9 cellular contexts compared by ENCODE assay signal in the genomic region with DNA sequence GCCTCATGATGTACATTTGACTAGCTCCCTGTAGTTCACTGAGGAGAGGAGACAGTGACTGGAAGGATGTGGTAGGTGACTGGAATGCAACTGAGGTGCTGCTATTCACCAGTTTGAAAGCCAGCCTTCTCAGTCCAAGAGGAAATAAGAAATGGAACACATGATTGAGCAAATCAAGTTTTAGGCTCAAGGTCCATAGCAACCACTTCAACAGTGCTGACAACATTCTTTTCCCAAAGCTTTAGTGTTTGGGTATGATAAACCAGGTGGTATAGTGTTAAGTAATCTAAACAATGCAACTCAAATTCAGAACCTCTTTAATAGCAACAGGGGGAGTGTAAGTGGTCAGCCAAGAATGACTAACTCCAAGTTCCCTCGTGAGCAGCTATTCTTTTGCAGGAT. TPM values are rescaled to one million over a fixed set of nuclear protein-coding genes. Genes with fewer than 3 reads are reported as not detected.
A peak's percentile ranks its signal among the peaks of the same experiment; 100 is the strongest.
DNase-seq lines count a peak whose midpoint lies in the region; ATAC-seq and TF ChIP-seq lines count a peak whose summit lies in the region.
"Had no signal": no experiment of that assay in that cellular context is flagged by ENCODE, and none has a peak within 500 bp of the region (broad histone marks: within the 10 kb centered on the region; RNA-seq: fewer than 3 reads in every experiment).

No MANE protein-coding gene starts in this region.

- peak overlapping the region; percentile 78 for H2BK5ac ChIP-seq in IMR-90 (ENCODE audit: low read depth, low read length, poor library complexity, severe bottlenecking)

- H4K8ac ChIP-seq in IMR-90 (ENCODE audit: low read depth in 2 of 2, low read length in 2 of 2): no peak overlapping the region; a peak in 1 of 4 replicates

- H2AK9ac ChIP-seq in IMR-90 (replicated peaks; ENCODE audit: low read depth, low read length, poor library complexity): no peak overlapping the region

- H3K27me3 Mint-ChIP-seq in naive thymus-derived CD4-positive, alpha-beta T cell: no peaks in the 10 kb centered on the region

- ATAC-seq in IMR-90 (ENCODE audit: low read depth) (peak; percentile 67), GM18517 (IDR thresholded peaks at IDR 0.05; ENCODE audit: unreplicated experiment) (no peak), GM19397 (IDR thresholded peaks at IDR 0.05; ENCODE audit: unreplicated experiment) (no peak)
- no peak for ATAC-seq in naive thymus-derived CD4-positive, alpha-beta T cell

- no peak overlapping the region for H3K4me3 Mint-ChIP-seq in naive thymus-derived CD4-positive, alpha-beta T cell

- H3K79me1 ChIP-seq in IMR-90 (ENCODE audit: low read depth in 1 of 2, low read length in 2 of 2): peaks cover 49 to 80% of the 10 kb centered on the region in 2 experiments

- peak overlapping the region; percentile 38 for H3K4me2 ChIP-seq in IMR-90 (ENCODE audit: low read depth, low read length)
- H3K4me2 ChIP-seq in mammary epithelial cell (ENCODE audit: insufficient read depth, low read depth, low read length): no peak overlapping the region

- intact Hi-C loops in IMR-90 (cut with micrococcal nuclease) (loop anchor here (1.0 kb wide), 1 partner anchor 8 kb away; no protein-coding TSS in a partner anchor), mammary epithelial cell (cut with micrococcal nuclease) (no loop called here), thyroid gland (cut with DNase I) (no loop called here)
- intact Hi-C loops in naive thymus-derived CD4-positive, alpha-beta T cell (cut with micrococcal nuclease): no loop called here

- H2BK20ac ChIP-seq in IMR-90 (ENCODE audit: low read depth, low read length): no peak overlapping the region

- BruUV-seq in IMR-90 (replicated peaks; lab: Mats Ljungman, UMichigan) (no TSS peak), mammary epithelial cell (replicated peaks; lab: Mats Ljungman, UMichigan) (no TSS peak)

- no peak overlapping the region for H3K27ac Mint-ChIP-seq in naive thymus-derived CD4-positive, alpha-beta T cell
- H3K27ac Mint-ChIP-seq: activated T-helper 2 cell treated with anti-CD3 and anti-CD28 coated beads, Interferon-gamma antibody, Interleukin-2, Interleukin-4, amounts not matched to agents 10 μg/mL and 5 μg/mL and 100 μg/mL, durations not matched to agents 14 hours and 24 hours and 36 hours had no signal

- no peak overlapping the region for H2AFZ ChIP-seq in IMR-90 (replicated peaks; ENCODE audit: low read length, poor library complexity)
- no peak overlapping the region for H2AFZ ChIP-seq in mammary epithelial cell (ENCODE audit: low read depth, low read length)

- H3K4me1 ChIP-seq in IMR-90 (ENCODE audit: control insufficient read depth, insufficient read depth, low read length) (peaks cover 17% of the 10 kb centered on the region), mammary epithelial cell (ENCODE audit: insufficient read depth, low read length) (peaks cover 37% of the 10 kb centered on the region), thyroid gland (peaks cover 36% of the 10 kb centered on the region in 2 donors)
- H3K4me1 ChIP-seq in naive thymus-derived CD4-positive, alpha-beta T cell (ENCODE audit: control insufficient read depth in 2 of 2, insufficient read depth in 2 of 2, low read length in 2 of 2): no peaks in the 10 kb centered on the region

- no peaks in the 10 kb centered on the region for H3K9me3 ChIP-seq in IMR-90 (ENCODE audit: control insufficient read depth, insufficient read depth, low read length)
- H3K9me3 ChIP-seq in mammary epithelial cell (replicated peaks; ENCODE audit: insufficient read depth, low read length): no peaks in the 10 kb centered on the region
- no peaks in the 10 kb centered on the region for H3K9me3 ChIP-seq in thyroid gland
- H3K9me3 ChIP-seq in naive thymus-derived CD4-positive, alpha-beta T cell (ENCODE audit: control insufficient read depth in 2 of 3, low read length in 3 of 3): no peaks in the 10 kb centered on the region

- POLR2A ChIA-PET in IMR-90 (lab: Charles Lee; ENCODE audit: unreplicated experiment): no interaction called here
- POLR2A ChIA-PET in naive thymus-derived CD4-positive, alpha-beta T cell (lab: Charles Lee): interaction anchor here (0.6 kb wide), 1 partner anchor 261 kb away, joined by 3 read pairs; no protein-coding TSS in a partner anchor

- peaks cover 0 to 15% (median 5%) of the 10 kb centered on the region in 7 donors for H3K4me1 Mint-ChIP-seq in naive thymus-derived CD4-positive, alpha-beta T cell

- H3K9me1 ChIP-seq in IMR-90 (ENCODE audit: insufficient read depth, low read length): peaks cover 20% of the 10 kb centered on the region

- H3K4me3 ChIP-seq in IMR-90 (ENCODE audit: insufficient read depth, low read depth, low read length) (no peak overlapping the region), mammary epithelial cell (replicated peaks in 1 of 3; ENCODE audit: insufficient read depth in 1 of 3, low read depth in 2 of 3, low read length in 3 of 3) (no peak overlapping the region), thyroid gland (replicated peaks in 1 of 3) (no peak overlapping the region)
- H3K4me3 ChIP-seq in naive thymus-derived CD4-positive, alpha-beta T cell (ENCODE audit: low read length): no peak overlapping the region

- no peak overlapping the region for H2BK120ac ChIP-seq in IMR-90 (ENCODE audit: low read depth, low read length)

- 0 out of 2 replicates have a peak overlapping the region, but pooled peaks have one; percentile 5 for H3K4ac ChIP-seq in IMR-90 (ENCODE audit: low read depth, low read length)

- dilution Hi-C loops in IMR-90 (cut with HindIII; ENCODE audit: low sequenced_read_pairs, unreplicated experiment) (no loop called here), mammary epithelial cell (cut with HindIII; ENCODE audit: low sequenced_read_pairs) (no loop called here)

- H3K9ac ChIP-seq in IMR-90 (ENCODE audit: low read depth, low read length): no peak overlapping the region
- no peak overlapping the region for H3K9ac ChIP-seq in mammary epithelial cell (ENCODE audit: insufficient read depth, low read length)

- DNase-seq in IMR-90 (peak; percentile 86), mammary epithelial cell (peak; percentile 82), kidney glomerular epithelial cell (lab: John Stamatoyannopoulos, UW) (peak; percentile 77), thyroid gland (no peak), COLO668 (lab: John Stamatoyannopoulos, UW; ENCODE audit: unreplicated experiment) (no peak)
- no peak for DNase-seq in naive thymus-derived CD4-positive, alpha-beta T cell

- no peak for TF ChIP-seq RAD21 in IMR-90 (IDR thresholded peaks at IDR 0.05; ENCODE audit: low read length)

- no peak for TF ChIP-seq POLR2A in IMR-90 (IDR thresholded peaks at IDR 0.05; ENCODE audit: low read depth, low read length)
- TF ChIP-seq POLR2A in thyroid gland (IDR thresholded peaks at IDR 0.05): no peak

- H3K36me3 ChIP-seq in IMR-90 (ENCODE audit: control insufficient read depth, insufficient read depth, low read length) (no peaks in the 10 kb centered on the region), mammary epithelial cell (ENCODE audit: insufficient read depth, low read length) (no peaks in the 10 kb centered on the region), thyroid gland (no peaks in the 10 kb centered on the region)
- no peaks in the 10 kb centered on the region for H3K36me3 ChIP-seq in naive thymus-derived CD4-positive, alpha-beta T cell (ENCODE audit: control insufficient read depth in 2 of 3, insufficient read depth in 3 of 3, low read length in 3 of 3)

- no peaks in the 10 kb centered on the region for H3K9me3 Mint-ChIP-seq in naive thymus-derived CD4-positive, alpha-beta T cell
- H3K9me3 Mint-ChIP-seq: activated T-helper 2 cell treated with anti-CD3 and anti-CD28 coated beads, Interferon-gamma antibody, Interleukin-2, Interleukin-4, amounts not matched to agents 10 μg/mL and 5 μg/mL and 100 μg/mL, durations not matched to agents 14 hours and 24 hours and 36 hours had no signal

- CTCF ChIA-PET in IMR-90 (lab: Yijun Ruan, JAX) (interaction anchor here (1.4 kb wide), 1 partner anchor 15 kb away, joined by 5 read pairs; no protein-coding TSS in a partner anchor), mammary epithelial cell (lab: Charles Lee; ENCODE audit: low non-redundant PET) (interaction anchor here (0.5 kb wide), 1 partner anchor 25 kb away, joined by 8 read pairs; no protein-coding TSS in a partner anchor)
- CTCF ChIA-PET in naive thymus-derived CD4-positive, alpha-beta T cell (lab: Charles Lee): no interaction called here

- H3K56ac ChIP-seq in IMR-90 (ENCODE audit: extremely low read depth, insufficient read depth, low read length): no peak overlapping the region

- no CpG with 5 or more reads among the region's 1 CpG for WGBS in IMR-90 (ENCODE audit: extremely low coverage in 2 of 2, insufficient read length in 1 of 2), 2 experiments
- 0% methylated on average over 1 of the region's 1 CpG for WGBS in mammary epithelial cell (ENCODE audit: low coverage, missing lambda C conversion rate)
- WGBS in thyroid gland, 2 donors: 4 to 5% methylated on average over 1 of the region's 1 CpG

- H3K27ac ChIP-seq in IMR-90 (ENCODE audit: insufficient read depth, low read length) (peak overlapping the region; percentile 46; the same call in 1 of the 2 replicates), mammary epithelial cell (ENCODE audit: insufficient read depth, low read depth, low read length) (peak overlapping the region; percentile 73), thyroid gland (peak overlapping the region; percentile 26 to 72 (median 43))
- no peak overlapping the region for H3K27ac ChIP-seq in naive thymus-derived CD4-positive, alpha-beta T cell (ENCODE audit: low read depth, low read length)

- TF ChIP-seq CTCF in IMR-90 (conservative IDR thresholded peaks at IDR 0.05; ENCODE audit: low read depth, low read length): no peak
- TF ChIP-seq CTCF in mammary epithelial cell (conservative IDR thresholded peaks at IDR 0.05 in 1 of 2, IDR thresholded peaks at IDR 0.05 in 1 of 2; ENCODE audit: extremely low read depth in 1 of 2, insufficient read depth in 1 of 2, low read depth in 1 of 2, low read length in 2 of 2): no peak
- no peak for TF ChIP-seq CTCF in thyroid gland (IDR thresholded peaks at IDR 0.05)

- no peaks in the 10 kb centered on the region for H3K27me3 ChIP-seq in IMR-90 (ENCODE audit: control insufficient read depth, insufficient read depth, low read length)
- no peaks in the 10 kb centered on the region for H3K27me3 ChIP-seq in mammary epithelial cell (ENCODE audit: insufficient read depth, low read length)
- H3K27me3 ChIP-seq in thyroid gland: no peaks in the 10 kb centered on the region
- no peaks in the 10 kb centered on the region for H3K27me3 ChIP-seq in naive thymus-derived CD4-positive, alpha-beta T cell (ENCODE audit: control insufficient read depth in 2 of 2, insufficient read depth in 2 of 2, low read length in 2 of 2)

- in situ Hi-C loops in IMR-90 (cut with MboI; ENCODE audit: low sequenced_read_pairs) (no loop called here), mammary epithelial cell (cut with MboI; ENCODE audit: low sequenced_read_pairs in 2 of 2) (no loop called here)

- H4K91ac ChIP-seq in IMR-90 (ENCODE audit: insufficient read depth, low read depth, low read length): no peak overlapping the region

- H3K23ac ChIP-seq in IMR-90 (ENCODE audit: low read depth, low read length): no peak overlapping the region

- peaks cover 0 to 6% (median 2%) of the 10 kb centered on the region in 5 donors for H3K36me3 Mint-ChIP-seq in naive thymus-derived CD4-positive, alpha-beta T cell

- H4K5ac ChIP-seq in IMR-90 (ENCODE audit: low read depth, low read length): no peak overlapping the region

- H2AK5ac ChIP-seq in IMR-90 (ENCODE audit: low read depth, low read length): peak overlapping the region; percentile 31

- H3K18ac ChIP-seq in IMR-90 (ENCODE audit: low read depth, low read length): peak overlapping the region; percentile 18; the same call in 1 of the 2 replicates

- H3K14ac ChIP-seq in IMR-90 (replicated peaks; ENCODE audit: low read depth, low read length): peak overlapping the region; percentile 33; the same call in 1 of the 2 replicates

- H3K79me2 ChIP-seq in mammary epithelial cell (ENCODE audit: insufficient read depth, low read length): peaks cover 82% of the 10 kb centered on the region

- H4K20me1 ChIP-seq in IMR-90 (ENCODE audit: insufficient read depth, low read length): peaks cover 54% of the 10 kb centered on the region
- no peaks in the 10 kb centered on the region for H4K20me1 ChIP-seq in mammary epithelial cell (ENCODE audit: insufficient read depth, low read length)

- no peak overlapping the region for H2BK15ac ChIP-seq in IMR-90 (ENCODE audit: low read depth, low read length)

RNA-seq across cellular contexts. Expression of a gene that starts 9.2 kb away (rescaled TPM):
- 28.0 and 28.3 TPM in 2 replicates for total RNA-seq in IMR-90 (2012; rRNA removed)
- 22.0 and 25.0 TPM in 2 replicates for polyA plus RNA-seq in IMR-90 (2012; rRNA removed)
- polyA plus RNA-seq in IMR-90 (2012; cell fraction: cytosol; rRNA removed): 11.2 and 16.4 TPM in 2 replicates
- polyA plus RNA-seq in IMR-90 (2012; cell fraction: nucleus; rRNA removed; ENCODE audit: low replicate concordance): 13.8 and 21.1 TPM in 2 replicates
- total RNA-seq in mammary epithelial cell: 10 to 100 TPM; 27.0 to 39.7 TPM
- polyA plus RNA-seq in mammary epithelial cell: 15.3 TPM
- polyA minus RNA-seq in mammary epithelial cell: 49.7 TPM
- 10 to 100 TPM; 57.8 to 74.8 (median 60.5) TPM for total RNA-seq in thyroid gland
- 10 to 100 TPM in 2 of 5 experiments, 1 to 10 TPM in 3; 7.9 to 12.8 (median 9.8) TPM for total RNA-seq in naive thymus-derived CD4-positive, alpha-beta T cell
- polyA plus RNA-seq in naive thymus-derived CD4-positive, alpha-beta T cell: 1 to 10 TPM; 6.6 to 6.9 TPM

RNA-seq across cellular contexts. Expression of a gene that starts 32.3 kb away (rescaled TPM):
- total RNA-seq in IMR-90 (2012; rRNA removed) (1.7 and 2.3 TPM in 2 replicates), mammary epithelial cell (10 to 100 TPM; 16.0 to 20.8 TPM), thyroid gland (10 to 100 TPM; 33.5 to 53.5 (median 42.1) TPM)
- polyA plus RNA-seq in IMR-90 (2012; rRNA removed) (6.1 and 8.3 TPM in 2 replicates), mammary epithelial cell (16.2 TPM)
- 1.7 and 3.0 TPM in 2 replicates for polyA plus RNA-seq in IMR-90 (2012; cell fraction: cytosol; rRNA removed)
- polyA plus RNA-seq in IMR-90 (2012; cell fraction: nucleus; rRNA removed; ENCODE audit: low replicate concordance): 52.7 and 87.4 TPM in 2 replicates
- 16.2 TPM for polyA minus RNA-seq in mammary epithelial cell
- 1 to 10 TPM in 2 of 5 experiments, under 1 TPM in 3; 0.37 to 3.0 (median 0.84) TPM for total RNA-seq in naive thymus-derived CD4-positive, alpha-beta T cell
- under 1 TPM in 1 of 2 donors, not detected in 1; 0.10 TPM for polyA plus RNA-seq in naive thymus-derived CD4-positive, alpha-beta T cell

RNA-seq across cellular contexts. Expression of a gene that starts 58.3 kb away (rescaled TPM):
- under 0.01 TPM in 2 replicates for total RNA-seq in IMR-90 (2012; rRNA removed)
- polyA plus RNA-seq in IMR-90 (2012; rRNA removed): 0.07 and 0.16 TPM in 2 replicates
- 0.04 and 0.15 TPM in 2 replicates for polyA plus RNA-seq in IMR-90 (2012; cell fraction: cytosol; rRNA removed)
- 0.02 and 0.10 TPM in 2 replicates for polyA plus RNA-seq in IMR-90 (2012; cell fraction: nucleus; rRNA removed; ENCODE audit: low replicate concordance)
- total RNA-seq in mammary epithelial cell: not detected
- 0.02 TPM for polyA plus RNA-seq in mammary epithelial cell
- polyA minus RNA-seq in mammary epithelial cell: not detected
- 1 to 10 TPM in 1 of 4 donors, under 1 TPM in 3; 0.27 to 1.3 (median 0.61) TPM for total RNA-seq in thyroid gland
- total RNA-seq in naive thymus-derived CD4-positive, alpha-beta T cell: under 1 TPM in 1 of 5 experiments, not detected in 4; 0.19 TPM
- not detected for polyA plus RNA-seq in naive thymus-derived CD4-positive, alpha-beta T cell
- total RNA-seq: activated T-helper 2 cell treated with anti-CD3 and anti-CD28 coated beads, Interferon-gamma antibody, Interleukin-2, Interleukin-4, amounts not matched to agents 10 μg/mL and 5 μg/mL and 100 μg/mL, durations not matched to agents 14 hours and 24 hours and 36 hours had no signal

Comparison
In these comparisons a context has a peak if more than half of its experiments do, and no peak if none do; other contexts are left out.
1. DNase-seq: peak in IMR-90 (single experiment), mammary epithelial cell (single experiment) and kidney glomerular epithelial cell (single experiment); none in thyroid gland (0 of 2), COLO668 (single experiment) and naive thymus-derived CD4-positive, alpha-beta T cell (0 of 9).